In the genomic region with DNA sequence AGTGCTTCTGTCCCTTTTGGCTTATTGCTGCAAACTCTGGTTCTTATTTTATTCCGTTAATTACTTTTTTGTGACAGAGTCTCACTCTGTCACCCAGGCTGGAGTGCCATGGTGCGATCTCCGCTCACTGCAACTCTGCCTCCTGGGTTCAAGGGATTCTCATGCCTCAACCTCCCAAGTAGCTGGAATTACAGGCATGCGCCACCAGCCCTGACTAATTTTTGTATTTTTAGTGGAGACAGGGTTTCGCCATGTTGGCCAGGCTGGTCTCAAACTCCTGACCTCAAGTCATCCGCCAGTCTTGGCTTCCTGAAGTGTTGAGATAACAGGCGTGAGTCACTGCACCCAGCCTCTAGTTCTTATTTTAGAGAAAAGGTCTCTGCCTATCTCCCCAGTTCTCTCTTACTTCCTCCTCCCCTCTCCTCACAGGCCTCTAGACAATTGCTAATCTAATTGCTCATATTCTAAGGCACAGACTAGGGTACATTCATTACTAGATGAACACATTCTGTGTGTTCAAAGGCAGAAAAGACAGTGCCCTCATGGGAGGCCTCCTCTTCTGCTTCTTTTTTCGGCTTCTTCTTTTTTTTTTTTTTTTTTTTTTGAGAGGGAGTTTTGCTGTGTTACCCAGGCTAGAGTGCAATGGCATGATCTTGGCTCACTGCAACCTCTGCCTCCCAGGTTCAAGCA, we compare ENCODE assay signal across 1 cellular context.
A peak's percentile ranks its signal among the peaks of the same experiment; 100 is the strongest.
TF ChIP-seq lines count a peak whose summit lies in the region.

No MANE protein-coding gene starts in this region.

TF ChIP-seq in K562, 482 proteins besides CTCF, POLR2A, EP300 and RAD21 (continued from another document and continues in another):
- TF ChIP-seq, protein P1, sequence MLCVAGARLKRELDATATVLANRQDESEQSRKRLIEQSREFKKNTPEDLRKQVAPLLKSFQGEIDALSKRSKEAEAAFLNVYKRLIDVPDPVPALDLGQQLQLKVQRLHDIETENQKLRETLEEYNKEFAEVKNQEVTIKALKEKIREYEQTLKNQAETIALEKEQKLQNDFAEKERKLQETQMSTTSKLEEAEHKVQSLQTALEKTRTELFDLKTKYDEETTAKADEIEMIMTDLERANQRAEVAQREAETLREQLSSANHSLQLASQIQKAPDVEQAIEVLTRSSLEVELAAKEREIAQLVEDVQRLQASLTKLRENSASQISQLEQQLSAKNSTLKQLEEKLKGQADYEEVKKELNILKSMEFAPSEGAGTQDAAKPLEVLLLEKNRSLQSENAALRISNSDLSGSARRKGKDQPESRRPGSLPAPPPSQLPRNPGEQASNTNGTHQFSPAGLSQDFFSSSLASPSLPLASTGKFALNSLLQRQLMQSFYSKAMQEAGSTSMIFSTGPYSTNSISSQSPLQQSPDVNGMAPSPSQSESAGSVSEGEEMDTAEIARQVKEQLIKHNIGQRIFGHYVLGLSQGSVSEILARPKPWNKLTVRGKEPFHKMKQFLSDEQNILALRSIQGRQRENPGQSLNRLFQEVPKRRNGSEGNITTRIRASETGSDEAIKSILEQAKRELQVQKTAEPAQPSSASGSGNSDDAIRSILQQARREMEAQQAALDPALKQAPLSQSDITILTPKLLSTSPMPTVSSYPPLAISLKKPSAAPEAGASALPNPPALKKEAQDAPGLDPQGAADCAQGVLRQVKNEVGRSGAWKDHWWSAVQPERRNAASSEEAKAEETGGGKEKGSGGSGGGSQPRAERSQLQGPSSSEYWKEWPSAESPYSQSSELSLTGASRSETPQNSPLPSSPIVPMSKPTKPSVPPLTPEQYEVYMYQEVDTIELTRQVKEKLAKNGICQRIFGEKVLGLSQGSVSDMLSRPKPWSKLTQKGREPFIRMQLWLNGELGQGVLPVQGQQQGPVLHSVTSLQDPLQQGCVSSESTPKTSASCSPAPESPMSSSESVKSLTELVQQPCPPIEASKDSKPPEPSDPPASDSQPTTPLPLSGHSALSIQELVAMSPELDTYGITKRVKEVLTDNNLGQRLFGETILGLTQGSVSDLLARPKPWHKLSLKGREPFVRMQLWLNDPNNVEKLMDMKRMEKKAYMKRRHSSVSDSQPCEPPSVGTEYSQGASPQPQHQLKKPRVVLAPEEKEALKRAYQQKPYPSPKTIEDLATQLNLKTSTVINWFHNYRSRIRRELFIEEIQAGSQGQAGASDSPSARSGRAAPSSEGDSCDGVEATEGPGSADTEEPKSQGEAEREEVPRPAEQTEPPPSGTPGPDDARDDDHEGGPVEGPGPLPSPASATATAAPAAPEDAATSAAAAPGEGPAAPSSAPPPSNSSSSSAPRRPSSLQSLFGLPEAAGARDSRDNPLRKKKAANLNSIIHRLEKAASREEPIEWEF (CRISPR knock-in tag; IDR thresholded peaks at IDR 0.05) = peak; percentile 62; the same call in 1 of the 2 replicates
- no peak for TF ChIP-seq FUS (optimal IDR thresholded peaks at IDR 0.05; ENCODE audit: low read depth, low read length)
- TF ChIP-seq, protein P2, sequence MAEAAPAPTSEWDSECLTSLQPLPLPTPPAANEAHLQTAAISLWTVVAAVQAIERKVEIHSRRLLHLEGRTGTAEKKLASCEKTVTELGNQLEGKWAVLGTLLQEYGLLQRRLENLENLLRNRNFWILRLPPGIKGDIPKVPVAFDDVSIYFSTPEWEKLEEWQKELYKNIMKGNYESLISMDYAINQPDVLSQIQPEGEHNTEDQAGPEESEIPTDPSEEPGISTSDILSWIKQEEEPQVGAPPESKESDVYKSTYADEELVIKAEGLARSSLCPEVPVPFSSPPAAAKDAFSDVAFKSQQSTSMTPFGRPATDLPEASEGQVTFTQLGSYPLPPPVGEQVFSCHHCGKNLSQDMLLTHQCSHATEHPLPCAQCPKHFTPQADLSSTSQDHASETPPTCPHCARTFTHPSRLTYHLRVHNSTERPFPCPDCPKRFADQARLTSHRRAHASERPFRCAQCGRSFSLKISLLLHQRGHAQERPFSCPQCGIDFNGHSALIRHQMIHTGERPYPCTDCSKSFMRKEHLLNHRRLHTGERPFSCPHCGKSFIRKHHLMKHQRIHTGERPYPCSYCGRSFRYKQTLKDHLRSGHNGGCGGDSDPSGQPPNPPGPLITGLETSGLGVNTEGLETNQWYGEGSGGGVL (CRISPR knock-in tag; IDR thresholded peaks at IDR 0.05) = no peak
- TF ChIP-seq, protein P3, sequence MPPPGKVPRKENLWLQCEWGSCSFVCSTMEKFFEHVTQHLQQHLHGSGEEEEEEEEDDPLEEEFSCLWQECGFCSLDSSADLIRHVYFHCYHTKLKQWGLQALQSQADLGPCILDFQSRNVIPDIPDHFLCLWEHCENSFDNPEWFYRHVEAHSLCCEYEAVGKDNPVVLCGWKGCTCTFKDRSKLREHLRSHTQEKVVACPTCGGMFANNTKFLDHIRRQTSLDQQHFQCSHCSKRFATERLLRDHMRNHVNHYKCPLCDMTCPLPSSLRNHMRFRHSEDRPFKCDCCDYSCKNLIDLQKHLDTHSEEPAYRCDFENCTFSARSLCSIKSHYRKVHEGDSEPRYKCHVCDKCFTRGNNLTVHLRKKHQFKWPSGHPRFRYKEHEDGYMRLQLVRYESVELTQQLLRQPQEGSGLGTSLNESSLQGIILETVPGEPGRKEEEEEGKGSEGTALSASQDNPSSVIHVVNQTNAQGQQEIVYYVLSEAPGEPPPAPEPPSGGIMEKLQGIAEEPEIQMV (tag; conservative IDR thresholded peaks at IDR 0.05; ENCODE audit: low read depth) = peak; percentile 60; the same call in 1 of the 2 replicates
- peak; percentile 66 for TF ChIP-seq MTA3 (IDR thresholded peaks at IDR 0.05; ENCODE audit: borderline replicate concordance)
- TF ChIP-seq NBN (IDR thresholded peaks at IDR 0.05; ENCODE audit: low read depth) = peak; percentile 56
- no peak for TF ChIP-seq ZFPM2 (CRISPR knock-in tag; IDR thresholded peaks at IDR 0.05)
- TF ChIP-seq CREB1 (IDR thresholded peaks at IDR 0.05) = no peak
- no peak for TF ChIP-seq CREB1 (CRISPR knock-in tag; IDR thresholded peaks at IDR 0.05)
- peak in 1 of 2 experiments; percentile 50; a peak in 1 of 3 replicates for TF ChIP-seq CBX3 (IDR thresholded peaks at IDR 0.05; ENCODE audit: borderline replicate concordance in 1 of 2, low read length in 2 of 2)
- TF ChIP-seq, protein P4, sequence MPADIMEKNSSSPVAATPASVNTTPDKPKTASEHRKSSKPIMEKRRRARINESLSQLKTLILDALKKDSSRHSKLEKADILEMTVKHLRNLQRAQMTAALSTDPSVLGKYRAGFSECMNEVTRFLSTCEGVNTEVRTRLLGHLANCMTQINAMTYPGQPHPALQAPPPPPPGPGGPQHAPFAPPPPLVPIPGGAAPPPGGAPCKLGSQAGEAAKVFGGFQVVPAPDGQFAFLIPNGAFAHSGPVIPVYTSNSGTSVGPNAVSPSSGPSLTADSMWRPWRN (IDR thresholded peaks at IDR 0.05; ENCODE audit: low read depth) = peak; percentile 53; the same call in 1 of the 2 replicates
- no peak for TF ChIP-seq ZNF124 (CRISPR knock-in tag; IDR thresholded peaks at IDR 0.05)
- no peak for TF ChIP-seq SRSF3 (IDR thresholded peaks at IDR 0.05; ENCODE audit: insufficient read depth, low read length)
- TF ChIP-seq ZFP30 (CRISPR knock-in tag; IDR thresholded peaks at IDR 0.05; ENCODE audit: borderline replicate concordance) = no peak
- no peak for TF ChIP-seq NR4A1 (CRISPR knock-in tag; IDR thresholded peaks at IDR 0.05)
- peak; percentile 92 for TF ChIP-seq NR4A1 (tag; IDR thresholded peaks at IDR 0.05)
- TF ChIP-seq SAP30 (IDR thresholded peaks at IDR 0.05; ENCODE audit: borderline replicate concordance, insufficient read depth, low read depth, low read length, poor library complexity, severe bottlenecking) = no peak
- TF ChIP-seq SMARCA4 (IDR thresholded peaks at IDR 0.05) = peak; percentile 99
- TF ChIP-seq TFAM (CRISPR knock-in tag; conservative IDR thresholded peaks at IDR 0.05) = no peak
- TF ChIP-seq, protein P5, sequence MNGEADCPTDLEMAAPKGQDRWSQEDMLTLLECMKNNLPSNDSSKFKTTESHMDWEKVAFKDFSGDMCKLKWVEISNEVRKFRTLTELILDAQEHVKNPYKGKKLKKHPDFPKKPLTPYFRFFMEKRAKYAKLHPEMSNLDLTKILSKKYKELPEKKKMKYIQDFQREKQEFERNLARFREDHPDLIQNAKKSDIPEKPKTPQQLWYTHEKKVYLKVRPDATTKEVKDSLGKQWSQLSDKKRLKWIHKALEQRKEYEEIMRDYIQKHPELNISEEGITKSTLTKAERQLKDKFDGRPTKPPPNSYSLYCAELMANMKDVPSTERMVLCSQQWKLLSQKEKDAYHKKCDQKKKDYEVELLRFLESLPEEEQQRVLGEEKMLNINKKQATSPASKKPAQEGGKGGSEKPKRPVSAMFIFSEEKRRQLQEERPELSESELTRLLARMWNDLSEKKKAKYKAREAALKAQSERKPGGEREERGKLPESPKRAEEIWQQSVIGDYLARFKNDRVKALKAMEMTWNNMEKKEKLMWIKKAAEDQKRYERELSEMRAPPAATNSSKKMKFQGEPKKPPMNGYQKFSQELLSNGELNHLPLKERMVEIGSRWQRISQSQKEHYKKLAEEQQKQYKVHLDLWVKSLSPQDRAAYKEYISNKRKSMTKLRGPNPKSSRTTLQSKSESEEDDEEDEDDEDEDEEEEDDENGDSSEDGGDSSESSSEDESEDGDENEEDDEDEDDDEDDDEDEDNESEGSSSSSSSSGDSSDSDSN (IDR thresholded peaks at IDR 0.05; ENCODE audit: borderline replicate concordance in 1 of 2, low read depth in 2 of 2, low read length in 2 of 2) = 0 out of 4 replicates have a peak, but pooled peaks of 1 of the 2 experiments have one; percentile 54
- 0 out of 2 replicates have a peak, but pooled peaks have one; percentile 40 for TF ChIP-seq PTTG1 (tag; IDR thresholded peaks at IDR 0.05; ENCODE audit: low read depth)
- TF ChIP-seq, protein P6, sequence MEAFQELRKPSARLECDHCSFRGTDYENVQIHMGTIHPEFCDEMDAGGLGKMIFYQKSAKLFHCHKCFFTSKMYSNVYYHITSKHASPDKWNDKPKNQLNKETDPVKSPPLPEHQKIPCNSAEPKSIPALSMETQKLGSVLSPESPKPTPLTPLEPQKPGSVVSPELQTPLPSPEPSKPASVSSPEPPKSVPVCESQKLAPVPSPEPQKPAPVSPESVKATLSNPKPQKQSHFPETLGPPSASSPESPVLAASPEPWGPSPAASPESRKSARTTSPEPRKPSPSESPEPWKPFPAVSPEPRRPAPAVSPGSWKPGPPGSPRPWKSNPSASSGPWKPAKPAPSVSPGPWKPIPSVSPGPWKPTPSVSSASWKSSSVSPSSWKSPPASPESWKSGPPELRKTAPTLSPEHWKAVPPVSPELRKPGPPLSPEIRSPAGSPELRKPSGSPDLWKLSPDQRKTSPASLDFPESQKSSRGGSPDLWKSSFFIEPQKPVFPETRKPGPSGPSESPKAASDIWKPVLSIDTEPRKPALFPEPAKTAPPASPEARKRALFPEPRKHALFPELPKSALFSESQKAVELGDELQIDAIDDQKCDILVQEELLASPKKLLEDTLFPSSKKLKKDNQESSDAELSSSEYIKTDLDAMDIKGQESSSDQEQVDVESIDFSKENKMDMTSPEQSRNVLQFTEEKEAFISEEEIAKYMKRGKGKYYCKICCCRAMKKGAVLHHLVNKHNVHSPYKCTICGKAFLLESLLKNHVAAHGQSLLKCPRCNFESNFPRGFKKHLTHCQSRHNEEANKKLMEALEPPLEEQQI (IDR thresholded peaks at IDR 0.05) = no peak
- TF ChIP-seq, protein P7, sequence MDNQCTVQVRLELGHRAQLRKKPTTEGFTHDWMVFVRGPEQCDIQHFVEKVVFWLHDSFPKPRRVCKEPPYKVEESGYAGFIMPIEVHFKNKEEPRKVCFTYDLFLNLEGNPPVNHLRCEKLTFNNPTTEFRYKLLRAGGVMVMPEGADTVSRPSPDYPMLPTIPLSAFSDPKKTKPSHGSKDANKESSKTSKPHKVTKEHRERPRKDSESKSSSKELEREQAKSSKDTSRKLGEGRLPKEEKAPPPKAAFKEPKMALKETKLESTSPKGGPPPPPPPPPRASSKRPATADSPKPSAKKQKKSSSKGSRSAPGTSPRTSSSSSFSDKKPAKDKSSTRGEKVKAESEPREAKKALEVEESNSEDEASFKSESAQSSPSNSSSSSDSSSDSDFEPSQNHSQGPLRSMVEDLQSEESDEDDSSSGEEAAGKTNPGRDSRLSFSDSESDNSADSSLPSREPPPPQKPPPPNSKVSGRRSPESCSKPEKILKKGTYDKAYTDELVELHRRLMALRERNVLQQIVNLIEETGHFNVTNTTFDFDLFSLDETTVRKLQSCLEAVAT (IDR thresholded peaks at IDR 0.05) = no peak; a peak in 1 of 4 replicates
- TF ChIP-seq ZNF140 (CRISPR knock-in tag; IDR thresholded peaks at IDR 0.05) = no peak
- TF ChIP-seq, protein P8, sequence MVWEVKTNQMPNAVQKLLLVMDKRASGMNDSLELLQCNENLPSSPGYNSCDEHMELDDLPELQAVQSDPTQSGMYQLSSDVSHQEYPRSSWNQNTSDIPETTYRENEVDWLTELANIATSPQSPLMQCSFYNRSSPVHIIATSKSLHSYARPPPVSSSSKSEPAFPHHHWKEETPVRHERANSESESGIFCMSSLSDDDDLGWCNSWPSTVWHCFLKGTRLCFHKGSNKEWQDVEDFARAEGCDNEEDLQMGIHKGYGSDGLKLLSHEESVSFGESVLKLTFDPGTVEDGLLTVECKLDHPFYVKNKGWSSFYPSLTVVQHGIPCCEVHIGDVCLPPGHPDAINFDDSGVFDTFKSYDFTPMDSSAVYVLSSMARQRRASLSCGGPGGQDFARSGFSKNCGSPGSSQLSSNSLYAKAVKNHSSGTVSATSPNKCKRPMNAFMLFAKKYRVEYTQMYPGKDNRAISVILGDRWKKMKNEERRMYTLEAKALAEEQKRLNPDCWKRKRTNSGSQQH (CRISPR knock-in tag; IDR thresholded peaks at IDR 0.05) = 0 out of 2 replicates have a peak, but pooled peaks have one; percentile 22
- TF ChIP-seq SMAD1 (IDR thresholded peaks at IDR 0.05; ENCODE audit: low read depth, low read length, partially characterized antibody) = no peak
- no peak; the same call in 1 of the 2 replicates for TF ChIP-seq CBX1 (IDR thresholded peaks at IDR 0.05; ENCODE audit: low read depth)
- no peak for TF ChIP-seq POLR3G (IDR thresholded peaks at IDR 0.05; ENCODE audit: extremely low read depth, insufficient read length, insufficient replicate concordance)
- TF ChIP-seq MCM7 (IDR thresholded peaks at IDR 0.05) = no peak
- peak; percentile 94 for TF ChIP-seq CBFA2T3 (IDR thresholded peaks at IDR 0.05)
- peak; percentile 83 for TF ChIP-seq RNF2 (IDR thresholded peaks at IDR 0.05)
- peak; percentile 84 for TF ChIP-seq ZNF766 (CRISPR knock-in tag; conservative IDR thresholded peaks at IDR 0.05)
- no peak for TF ChIP-seq ASH1L (IDR thresholded peaks at IDR 0.05; ENCODE audit: borderline replicate concordance, low read depth, partially characterized antibody)
- TF ChIP-seq, protein P9, sequence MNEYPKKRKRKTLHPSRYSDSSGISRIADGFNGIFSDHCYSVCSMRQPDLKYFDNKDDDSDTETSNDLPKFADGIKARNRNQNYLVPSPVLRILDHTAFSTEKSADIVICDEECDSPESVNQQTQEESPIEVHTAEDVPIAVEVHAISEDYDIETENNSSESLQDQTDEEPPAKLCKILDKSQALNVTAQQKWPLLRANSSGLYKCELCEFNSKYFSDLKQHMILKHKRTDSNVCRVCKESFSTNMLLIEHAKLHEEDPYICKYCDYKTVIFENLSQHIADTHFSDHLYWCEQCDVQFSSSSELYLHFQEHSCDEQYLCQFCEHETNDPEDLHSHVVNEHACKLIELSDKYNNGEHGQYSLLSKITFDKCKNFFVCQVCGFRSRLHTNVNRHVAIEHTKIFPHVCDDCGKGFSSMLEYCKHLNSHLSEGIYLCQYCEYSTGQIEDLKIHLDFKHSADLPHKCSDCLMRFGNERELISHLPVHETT (CRISPR knock-in tag; conservative IDR thresholded peaks at IDR 0.05 in 1 of 2, IDR thresholded peaks at IDR 0.05 in 1 of 2) = peak in 1 of 2 experiments; percentile 89; a peak in 2 of 4 replicates
- no peak for TF ChIP-seq SIN3B (IDR thresholded peaks at IDR 0.05; ENCODE audit: low read depth)
- TF ChIP-seq U2AF2 (optimal IDR thresholded peaks at IDR 0.05; ENCODE audit: low read depth, low read length) = no peak
- no peak for TF ChIP-seq OTX1 (CRISPR knock-in tag; IDR thresholded peaks at IDR 0.05)
